In genomic region chr2:16206191-16206944, GRCh38 we compare ENCODE assay signal across 1 cellular context.
TF ChIP-seq lines count a peak whose summit lies in the region.

No MANE protein-coding gene starts in this region.

TF ChIP-seq in H1, 55 proteins besides CTCF, POLR2A, EP300 and RAD21 (continued from another document):
- TF ChIP-seq CHD7 (IDR thresholded peaks at IDR 0.05; ENCODE audit: insufficient replicate concordance, low read length) = no peak
